ENCODE assay signal across 8 cellular contexts in the genomic region with DNA sequence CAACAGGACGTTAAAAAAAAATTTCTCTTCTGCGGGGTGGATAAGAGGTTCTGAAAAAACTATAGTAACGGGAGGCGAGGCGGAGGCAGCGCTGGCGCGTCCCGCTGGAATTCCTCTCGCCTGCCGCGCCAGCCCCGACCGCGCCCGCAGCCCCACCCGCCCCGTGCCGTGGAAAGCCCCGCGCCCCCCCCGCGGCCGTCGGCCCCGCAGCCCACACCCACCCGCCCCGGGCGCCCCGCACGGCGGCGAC. TPM values are rescaled to one million over a fixed set of nuclear protein-coding genes. Genes with fewer than 3 reads are reported as not detected.
DNase-seq lines count a peak whose midpoint lies in the region; ATAC-seq and TF ChIP-seq lines count a peak whose summit lies in the region.

No MANE protein-coding gene starts in this region.

- H3K27me3 ChIP-seq in breast epithelium: no peaks in the 10 kb centered on the region

- TF ChIP-seq CTCF in breast epithelium (IDR thresholded peaks at IDR 0.05): no peak
- no peak for TF ChIP-seq CTCF in mesothelial cell of epicardium (IDR thresholded peaks at IDR 0.05; ENCODE audit: unreplicated experiment)

- H3K9me3 ChIP-seq in breast epithelium: no peaks in the 10 kb centered on the region

- peaks cover 25% of the 10 kb centered on the region for H3K4me1 Mint-ChIP-seq in activated CD4-positive, alpha-beta T cell treated with anti-CD3 and anti-CD28 coated beads, Interleukin-2, amount 10 ng/mL, durations not matched to agents 24 days and 14 days
- H3K4me1 Mint-ChIP-seq in mesothelial cell of epicardium: peaks cover 24% of the 10 kb centered on the region

- TF ChIP-seq POLR2A in breast epithelium (IDR thresholded peaks at IDR 0.05): no peak

- no peaks in the 10 kb centered on the region for H3K36me3 Mint-ChIP-seq in activated CD4-positive, alpha-beta T cell treated with anti-CD3 and anti-CD28 coated beads, Interleukin-2, amount 10 ng/mL, durations not matched to agents 24 days and 14 days (ENCODE audit: low read depth)
- no peaks in the 10 kb centered on the region for H3K36me3 Mint-ChIP-seq in mesothelial cell of epicardium

- H3K9me3 Mint-ChIP-seq in activated CD4-positive, alpha-beta T cell treated with anti-CD3 and anti-CD28 coated beads, Interleukin-2, amount 10 ng/mL, durations not matched to agents 24 days and 14 days: no peaks in the 10 kb centered on the region
- no peaks in the 10 kb centered on the region for H3K9me3 Mint-ChIP-seq in mesothelial cell of epicardium

- H3K4me3 Mint-ChIP-seq in activated CD4-positive, alpha-beta T cell treated with anti-CD3 and anti-CD28 coated beads, Interleukin-2, amount 10 ng/mL, durations not matched to agents 24 days and 14 days: peak overlapping the region; percentile 85
- H3K4me3 Mint-ChIP-seq in mesothelial cell of epicardium: peak overlapping the region; percentile 73

- peak overlapping the region; percentile 95 to 99 (median 97) for H3K4me3 ChIP-seq in breast epithelium

- peak; percentile 19 for ATAC-seq in HG03439 (IDR thresholded peaks at IDR 0.05; ENCODE audit: unreplicated experiment)

- no peaks in the 10 kb centered on the region for H3K4me1 ChIP-seq in breast epithelium

- no peaks in the 10 kb centered on the region for H3K36me3 ChIP-seq in breast epithelium

- peak overlapping the region; percentile 99 to 100 for H3K27ac ChIP-seq in breast epithelium

- DNase-seq in activated CD4-positive, alpha-beta T cell treated with anti-CD3 and anti-CD28 coated beads, Interleukin-2, amount 10 ng/mL, durations not matched to agents 24 days and 14 days: no peak
- no peak for DNase-seq in activated CD4-positive, alpha-beta T cell treated with anti-CD3 and anti-CD28 coated beads for 4 hours
- DNase-seq in breast epithelium (ENCODE audit: low spot score in 2 of 2) (no peak), mesothelial cell of epicardium (ENCODE audit: low spot score in 2 of 2, unreplicated experiment in 2 of 2) (no peak), retina (no peak), RKO (ENCODE audit: low spot score) (no peak), SHP77 treated with DMSO at 0.1 percent for 48 hours (lab: John Stamatoyannopoulos, UW) (no peak)

- peaks cover 11% of the 10 kb centered on the region for H3K27me3 Mint-ChIP-seq in activated CD4-positive, alpha-beta T cell treated with anti-CD3 and anti-CD28 coated beads, Interleukin-2, amount 10 ng/mL, durations not matched to agents 24 days and 14 days
- H3K27me3 Mint-ChIP-seq in mesothelial cell of epicardium (ENCODE audit: low read depth): no peaks in the 10 kb centered on the region

- peak overlapping the region; percentile 92 for H3K27ac Mint-ChIP-seq in activated CD4-positive, alpha-beta T cell treated with anti-CD3 and anti-CD28 coated beads, Interleukin-2, amount 10 ng/mL, durations not matched to agents 24 days and 14 days
- H3K27ac Mint-ChIP-seq in mesothelial cell of epicardium: peak overlapping the region; percentile 93

- intact Hi-C loops in activated CD4-positive, alpha-beta T cell treated with anti-CD3 and anti-CD28 coated beads, Interleukin-2, amount 10 ng/mL, durations not matched to agents 24 days and 14 days (cut with micrococcal nuclease): no loop called here
- intact Hi-C loops in breast epithelium (cut with DNase I; ENCODE audit: low total_unique reads): loop anchor here (10.0 kb wide), 1 partner anchor 229 kb away; no protein-coding TSS in a partner anchor

RNA-seq across cellular contexts. Expression of gene QKI, which starts 0.5 kb away (rescaled TPM):
- total RNA-seq in activated CD4-positive, alpha-beta T cell treated with anti-CD3 and anti-CD28 coated beads, Interleukin-2, amount 10 ng/mL, durations not matched to agents 24 days and 14 days: 69.3 and 79.7 TPM in 2 replicates
- 100 to 1,000 TPM; 158 to 304 (median 172) TPM for total RNA-seq in breast epithelium
- total RNA-seq in mesothelial cell of epicardium: 129 to 138 TPM (median 133 TPM) in 3 replicates
